In genomic region chr3:20729185-20729584, GRCh38 we compare ENCODE assay signal across 23 cellular contexts.
"Had no signal": no experiment of that assay in that cellular context is flagged by ENCODE, and none has a peak within 500 bp of the region (broad histone marks: within the 10 kb centered on the region; RNA-seq: fewer than 3 reads in every experiment).

No MANE protein-coding gene starts in this region.

- H3K9me3 ChIP-seq: gastrocnemius medialis, lower lobe of right lung had no signal

- H3K4me1 ChIP-seq: esophagus squamous epithelium, gastrocnemius medialis, heart right ventricle, left lung, lower lobe of right lung had no signal

- DNase-seq: cortex of kidney; effector CD8-positive, alpha-beta T cell; effector memory CD8-positive, alpha-beta T cell; endodermal cell; erythroblast; esophagus squamous epithelium; foreskin fibroblast; foreskin melanocyte; gastrocnemius medialis; glutamatergic neuron; head of caudate nucleus; heart right ventricle; hippocampal formation; left cardiac atrium; left lung; left ventricle myocardium superior; lower lobe of right lung; mesenchymal stem cell; mucosa of descending colon; naive B cell; naive thymus-derived CD8-positive, alpha-beta T cell had no signal

- H3K27ac ChIP-seq: epithelial cell of prostate, esophagus squamous epithelium, gastrocnemius medialis, heart right ventricle, left lung, lower lobe of right lung had no signal

- H3K4me3 ChIP-seq: esophagus squamous epithelium, gastrocnemius medialis, heart right ventricle, left lung, lower lobe of right lung, mucosa of descending colon had no signal

- H3K27me3 ChIP-seq: esophagus squamous epithelium, gastrocnemius medialis, heart right ventricle, left lung had no signal

- ATAC-seq: effector memory CD8-positive, alpha-beta T cell; esophagus mucosa; gastrocnemius medialis; heart right ventricle; left cardiac atrium; left lung; left ventricle myocardium superior; lower lobe of right lung; mucosa of descending colon; naive thymus-derived CD8-positive, alpha-beta T cell had no signal

- H3K36me3 ChIP-seq: esophagus squamous epithelium, gastrocnemius medialis, heart right ventricle, left lung, lower lobe of right lung had no signal
